ENCODE assay signal across 28 cellular contexts in genomic region chr6:142790257-142790656, GRCh38.
"Had no signal": no experiment of that assay in that cellular context is flagged by ENCODE, and none has a peak within 500 bp of the region (broad histone marks: within the 10 kb centered on the region; RNA-seq: fewer than 3 reads in every experiment).

No MANE protein-coding gene starts in this region.

- H3K27me3 Mint-ChIP-seq: brain; effector memory CD8-positive, alpha-beta T cell had no signal

- H3K79me2 ChIP-seq: hepatocyte had no signal

- ATAC-seq: effector memory CD8-positive, alpha-beta T cell; gastroesophageal sphincter; left cardiac atrium; left ventricle myocardium superior; sciatic nerve had no signal

- H3K27ac Mint-ChIP-seq: brain; effector memory CD8-positive, alpha-beta T cell; progenitor cell of endocrine pancreas had no signal

- H3K9me3 Mint-ChIP-seq: brain; effector memory CD8-positive, alpha-beta T cell had no signal

- H3K9me3 ChIP-seq: adrenal gland, ascending aorta, gastroesophageal sphincter, ovary, SK-N-SH, thoracic aorta, vagina had no signal

- H3K4me3 ChIP-seq: adrenal gland, ascending aorta, cardiac muscle cell, gastroesophageal sphincter, hepatocyte, ovary, skin epidermis, thoracic aorta, vagina had no signal

- H3K9ac ChIP-seq: SK-N-SH had no signal

- H3K4me2 ChIP-seq: hepatocyte, SK-N-SH had no signal

- DNase-seq: activated CD4-positive, alpha-beta T cell treated with anti-CD3 and anti-CD28 coated beads for 1 hour; activated CD8-positive, alpha-beta memory T cell treated with anti-CD3 and anti-CD28 coated beads for 24 hours; activated gamma-delta T cell; activated naive CD4-positive, alpha-beta T cell treated with anti-CD3 and anti-CD28 coated beads, Interleukin-2, amount 50 U/mL, for 16 hours; activated T-cell treated with anti-CD3 and anti-CD28 coated beads, Interleukin-2, amount 50 U/mL, for 1 hour; adrenal gland; cortex of kidney; effector memory CD8-positive, alpha-beta T cell; left cardiac atrium; left ventricle myocardium superior; ovary; SK-N-SH; stimulated activated CD4-positive, alpha-beta T cell treated with anti-CD3 and anti-CD28 coated beads, Interleukin-15, amount 100 ng/mL, for 24 hours; stimulated activated CD4-positive, alpha-beta T cell treated with anti-CD3 and anti-CD28 coated beads, Interleukin-2, amount 100 ng/mL, for 24 hours; stimulated activated naive CD4-positive, alpha-beta T cell treated with Interleukin-2 at 50 U/mL for 16 hours; T-helper 2 cell; trophoblast cell had no signal

- H2AFZ ChIP-seq: hepatocyte had no signal

- H3K4me1 ChIP-seq: ascending aorta, vagina had no signal

- FAIRE-seq: keratinocyte had no signal

- H3K27ac ChIP-seq: adrenal gland, ascending aorta, cardiac muscle cell, gastroesophageal sphincter, hepatocyte, ovary, skin epidermis, thoracic aorta, vagina had no signal

- H3K4me3 Mint-ChIP-seq: brain; effector memory CD8-positive, alpha-beta T cell had no signal

- H3K36me3 ChIP-seq: adrenal gland, ascending aorta, cardiac muscle cell, gastroesophageal sphincter, ovary, thoracic aorta, vagina had no signal

- H3K27me3 ChIP-seq: adrenal gland, ascending aorta, cardiac muscle cell, gastroesophageal sphincter, hepatocyte, ovary, vagina had no signal

- H3K4me1 Mint-ChIP-seq: brain had no signal
